8 cellular contexts compared by ENCODE assay signal in the genomic region with DNA sequence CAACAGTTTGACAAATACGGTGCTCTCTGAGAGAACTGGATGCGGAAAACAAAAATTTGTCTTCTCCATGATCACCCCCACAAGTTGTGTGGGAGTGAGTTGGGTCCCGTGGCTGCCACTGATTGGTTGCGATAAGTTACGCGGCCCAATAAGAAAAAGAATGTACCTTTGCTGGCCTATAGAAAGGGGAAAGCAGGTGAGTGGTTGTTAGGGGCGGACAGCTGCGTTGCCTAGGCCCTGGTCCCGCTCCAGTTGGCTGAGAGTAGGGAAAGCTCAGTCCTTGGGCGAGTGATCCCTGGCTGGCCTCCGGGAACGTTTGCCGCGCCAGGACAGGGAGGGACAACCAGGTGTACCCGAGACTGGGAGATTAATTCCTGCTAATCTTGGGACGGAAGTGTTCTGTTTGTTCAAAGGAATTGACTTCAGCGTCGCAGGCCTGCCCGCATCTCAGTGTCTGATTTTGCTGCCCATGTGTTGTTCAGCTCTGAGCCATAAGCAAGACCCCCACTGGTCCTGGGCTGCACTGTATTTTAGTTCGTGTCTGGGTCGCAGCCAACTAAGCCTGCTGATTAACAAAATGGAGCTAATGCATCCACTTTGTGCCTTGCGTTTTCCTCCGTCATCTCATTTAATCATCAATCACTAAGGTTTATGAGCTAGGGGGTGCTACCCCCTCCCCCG. TPM values are rescaled to one million over a fixed set of nuclear protein-coding genes. Genes with fewer than 3 reads are reported as not detected.
DNase-seq lines count a peak whose midpoint lies in the region; ATAC-seq and TF ChIP-seq lines count a peak whose summit lies in the region.

No MANE protein-coding gene starts in this region.

- H3K27me3 ChIP-seq in right atrium auricular region (no peaks in the 10 kb centered on the region), psoas muscle (ENCODE audit: insufficient read depth in 3 of 3, low read length in 2 of 3) (no peaks in the 10 kb centered on the region)

- peak overlapping the region; percentile 100 for H3K27ac Mint-ChIP-seq in T-helper 1 cell treated with Interleukin-12 subunit alpha and Interleukin-12 subunit beta and Interleukin-4 antibody, amounts not matched to agents 30 μg/mL and 1 μg/mL, for 36 hours

- ATAC-seq in HG02885 (IDR thresholded peaks at IDR 0.05; ENCODE audit: poor library complexity, unreplicated experiment), result peak; percentile 75
- ATAC-seq in psoas muscle, result peak; percentile 88 to 91 (median 90)
- no peak for ATAC-seq in GM18519 (IDR thresholded peaks at IDR 0.05; ENCODE audit: low FRiP score, unreplicated experiment)

- peak; percentile 68 for TF ChIP-seq POLR2A in GM15510 (IDR thresholded peaks at IDR 0.05; ENCODE audit: borderline replicate concordance, extremely low read depth, insufficient read length)

- no peak for TF ChIP-seq CTCF in right atrium auricular region (IDR thresholded peaks at IDR 0.05)
- TF ChIP-seq CTCF in psoas muscle (IDR thresholded peaks at IDR 0.05), result no peak

- H3K9me3 ChIP-seq in right atrium auricular region (no peaks in the 10 kb centered on the region), psoas muscle (no peaks in the 10 kb centered on the region)

- DNase-seq in NCI-H1694 (lab: John Stamatoyannopoulos, UW), result peak; percentile 90
- DNase-seq in anterior cingulate cortex (lab: John Stamatoyannopoulos, UW), result peak in 57 of 58 donors; percentile 54 to 93 (median 84)
- DNase-seq in right atrium auricular region (ENCODE audit: low spot score), result peak; percentile 94
- DNase-seq in psoas muscle, result peak; percentile 90 to 97

- H3K4me3 ChIP-seq in right atrium auricular region, result peak overlapping the region; percentile 99 to 100
- peak overlapping the region; percentile 98 for H3K4me3 ChIP-seq in psoas muscle

- H3K27me3 Mint-ChIP-seq in T-helper 1 cell treated with Interleukin-12 subunit alpha and Interleukin-12 subunit beta and Interleukin-4 antibody, amounts not matched to agents 30 μg/mL and 1 μg/mL, for 36 hours (ENCODE audit: low read depth), result peaks cover 8% of the 10 kb centered on the region

- H3K4me3 Mint-ChIP-seq in T-helper 1 cell treated with Interleukin-12 subunit alpha and Interleukin-12 subunit beta and Interleukin-4 antibody, amounts not matched to agents 30 μg/mL and 1 μg/mL, for 36 hours, result peak overlapping the region; percentile 99

- 1 to 2% (median 2%) methylated on average over 23 to 24 of the region's 24 CpGs for WGBS in psoas muscle, 3 donors

- peaks cover 28% of the 10 kb centered on the region for H3K36me3 ChIP-seq in right atrium auricular region
- peaks cover 3 to 31% of the 10 kb centered on the region in 2 donors for H3K36me3 ChIP-seq in psoas muscle (ENCODE audit: insufficient read depth in 1 of 2, low read depth in 1 of 2)

- H3K9me3 Mint-ChIP-seq in T-helper 1 cell treated with Interleukin-12 subunit alpha and Interleukin-12 subunit beta and Interleukin-4 antibody, amounts not matched to agents 30 μg/mL and 1 μg/mL, for 36 hours, result no peaks in the 10 kb centered on the region

- intact Hi-C loops in psoas muscle (cut with DNase I), result loop anchor here in 1 of 2 donors (2.0 kb wide), 1 partner anchor 46 kb away; a partner anchor contains a TSS

- H3K4me1 Mint-ChIP-seq in T-helper 1 cell treated with Interleukin-12 subunit alpha and Interleukin-12 subunit beta and Interleukin-4 antibody, amounts not matched to agents 30 μg/mL and 1 μg/mL, for 36 hours (ENCODE audit: low read depth), result peaks cover 28% of the 10 kb centered on the region

- peaks cover 19% of the 10 kb centered on the region for H3K36me3 Mint-ChIP-seq in T-helper 1 cell treated with Interleukin-12 subunit alpha and Interleukin-12 subunit beta and Interleukin-4 antibody, amounts not matched to agents 30 μg/mL and 1 μg/mL, for 36 hours (ENCODE audit: low read depth)

- H3K27ac ChIP-seq in right atrium auricular region (peak overlapping the region; percentile 97), psoas muscle (peak overlapping the region; percentile 96)

- H3K4me1 ChIP-seq in right atrium auricular region (peaks cover 0 to 35% of the 10 kb centered on the region in 2 donors), psoas muscle (peaks cover 30% of the 10 kb centered on the region)

RNA-seq across cellular contexts. Expression of a gene that starts 0.8 kb away (rescaled TPM):
- total RNA-seq in right atrium auricular region, result 10 to 100 TPM; 29.1 to 52.0 TPM
- 10 to 100 TPM; 26.5 to 56.1 (median 31.7) TPM for total RNA-seq in psoas muscle
- 10 to 100 TPM; 20.2 to 33.5 (median 20.5) TPM for polyA plus RNA-seq in psoas muscle

RNA-seq across cellular contexts. Expression of a gene that starts 13.0 kb away (rescaled TPM):
- 10 to 100 TPM; 38.8 to 47.8 TPM for total RNA-seq in right atrium auricular region
- 10 to 100 TPM; 31.4 to 36.7 (median 32.4) TPM for total RNA-seq in psoas muscle
- 10 to 100 TPM; 29.0 to 54.1 (median 45.8) TPM for polyA plus RNA-seq in psoas muscle

RNA-seq across cellular contexts. Expression of a gene that starts 13.2 kb away (rescaled TPM):
- total RNA-seq in right atrium auricular region (100 to 1,000 TPM; 361 to 585 TPM), psoas muscle (100 to 1,000 TPM; 465 to 641 (median 573) TPM)
- polyA plus RNA-seq in psoas muscle, result 100 to 1,000 TPM; 639 to 798 (median 733) TPM

RNA-seq across cellular contexts. Expression of a gene that starts 17.6 kb away (rescaled TPM):
- total RNA-seq in right atrium auricular region (10 to 100 TPM in 1 of 2 donors, 1 to 10 TPM in 1; 8.7 to 12.0 TPM), psoas muscle (10 to 100 TPM in 2 of 4 donors, 1 to 10 TPM in 2; 8.6 to 16.1 (median 10.2) TPM)
- polyA plus RNA-seq in psoas muscle, result 10 to 100 TPM; 21.7 to 25.7 (median 24.9) TPM

RNA-seq across cellular contexts. Expression of a gene that starts 23.4 kb away (rescaled TPM):
- total RNA-seq in right atrium auricular region (100 to 1,000 TPM; 134 to 199 TPM), psoas muscle (10 to 100 TPM in 2 of 4 donors, 1 to 10 TPM in 2; 5.1 to 13.5 (median 9.5) TPM)
- polyA plus RNA-seq in psoas muscle, result 1 to 10 TPM; 3.2 to 7.8 (median 5.3) TPM
